11 cellular contexts compared by ENCODE assay signal in the genomic region with DNA sequence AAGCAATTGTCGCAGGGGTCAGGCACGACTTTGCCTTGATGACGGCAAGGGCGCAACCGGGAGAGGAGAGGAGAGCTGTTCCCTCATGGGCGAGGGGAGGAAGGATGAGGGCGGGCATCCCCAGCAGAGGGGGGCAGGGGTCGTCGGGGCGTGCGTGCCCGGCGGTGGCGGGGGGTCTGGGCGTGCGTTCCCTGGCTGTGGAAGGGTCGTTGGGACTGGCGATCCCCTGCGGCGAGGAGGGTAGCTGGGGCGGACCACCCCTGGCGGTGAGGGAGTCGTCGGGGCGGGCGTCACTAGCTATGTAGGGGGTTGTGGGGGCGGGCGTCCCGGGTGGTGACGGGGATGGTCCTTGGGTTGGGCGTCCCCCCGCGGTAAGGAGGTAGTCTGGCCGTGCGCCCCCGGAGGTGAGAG. TPM values are rescaled to one million over a fixed set of nuclear protein-coding genes. Genes with fewer than 3 reads are reported as not detected.
DNase-seq lines count a peak whose midpoint lies in the region; ATAC-seq, FAIRE-seq and TF ChIP-seq lines count a peak whose summit lies in the region.
"Had no signal": no experiment of that assay in that cellular context is flagged by ENCODE, and none has a peak within 500 bp of the region (broad histone marks: within the 10 kb centered on the region; RNA-seq: fewer than 3 reads in every experiment).

No MANE protein-coding gene starts in this region.

- no peak overlapping the region for H3K4me3 ChIP-seq in ovary

- intact Hi-C loops in ovary (cut with DNase I), result no loop called here

- FAIRE-seq in GM12892 (lab: Jason Lieb, UNC), result no peak

- DNase-seq in stimulated activated naive CD8-positive, alpha-beta T cell treated with anti-CD3 and anti-CD28 coated beads, Interleukin-15, Interleukin-2, amounts not matched to agents 100 U/mL and 50 U/mL, for 24 hours, result no peak
- no peak for DNase-seq in activated naive CD8-positive, alpha-beta T cell treated with anti-CD3 and anti-CD28 coated beads for 36 hours
- DNase-seq in mesothelial cell of epicardium (ENCODE audit: low spot score in 2 of 2, unreplicated experiment in 2 of 2), result no peak
- no peak for DNase-seq in GM12892 (ENCODE audit: insufficient read length)
- DNase-seq in ovary, result no peak
- no peak for DNase-seq in NCI-H1930 (lab: John Stamatoyannopoulos, UW)
- DNase-seq: NCI-H526 treated with DMSO at 0.1 percent for 48 hours, T-helper 9 cell had no signal

- H3K4me1 Mint-ChIP-seq in stimulated activated naive CD8-positive, alpha-beta T cell treated with anti-CD3 and anti-CD28 coated beads, Interleukin-15, Interleukin-2, amounts not matched to agents 100 ng/mL and 50 ng/mL, for 24 hours (ENCODE audit: low read depth), result peaks cover 43% of the 10 kb centered on the region
- peaks cover 27% of the 10 kb centered on the region for H3K4me1 Mint-ChIP-seq in activated naive CD8-positive, alpha-beta T cell treated with anti-CD3 and anti-CD28 coated beads for 36 hours
- H3K4me1 Mint-ChIP-seq in mesothelial cell of epicardium, result peaks cover 13% of the 10 kb centered on the region

- H3K27ac ChIP-seq in ovary, result no peak overlapping the region

- H3K9me3 Mint-ChIP-seq in stimulated activated naive CD8-positive, alpha-beta T cell treated with anti-CD3 and anti-CD28 coated beads, Interleukin-15, Interleukin-2, amounts not matched to agents 100 ng/mL and 50 ng/mL, for 24 hours, result no peaks in the 10 kb centered on the region
- no peaks in the 10 kb centered on the region for H3K9me3 Mint-ChIP-seq in activated naive CD8-positive, alpha-beta T cell treated with anti-CD3 and anti-CD28 coated beads for 36 hours
- H3K9me3 Mint-ChIP-seq in mesothelial cell of epicardium, result no peaks in the 10 kb centered on the region

- H3K4me1 ChIP-seq in ovary (ENCODE audit: insufficient read depth), result peaks cover 13% of the 10 kb centered on the region

- peak overlapping the region; percentile 2 for H3K27ac Mint-ChIP-seq in stimulated activated naive CD8-positive, alpha-beta T cell treated with anti-CD3 and anti-CD28 coated beads, Interleukin-15, Interleukin-2, amounts not matched to agents 100 ng/mL and 50 ng/mL, for 24 hours
- no peak overlapping the region for H3K27ac Mint-ChIP-seq in activated naive CD8-positive, alpha-beta T cell treated with anti-CD3 and anti-CD28 coated beads for 36 hours
- H3K27ac Mint-ChIP-seq in mesothelial cell of epicardium, result no peak overlapping the region

- H3K9me3 ChIP-seq in ovary, result no peaks in the 10 kb centered on the region

- peaks cover 13% of the 10 kb centered on the region for H3K27me3 ChIP-seq in ovary

- ATAC-seq in stimulated activated naive CD8-positive, alpha-beta T cell treated with anti-CD3 and anti-CD28 coated beads, Interleukin-15, Interleukin-2, amounts not matched to agents 100 U/mL and 50 U/mL, for 24 hours, result no peak
- ATAC-seq in GM18907 (IDR thresholded peaks at IDR 0.05; ENCODE audit: unreplicated experiment), result no peak

- peak overlapping the region; percentile 46 for H3K4me3 Mint-ChIP-seq in stimulated activated naive CD8-positive, alpha-beta T cell treated with anti-CD3 and anti-CD28 coated beads, Interleukin-15, Interleukin-2, amounts not matched to agents 100 ng/mL and 50 ng/mL, for 24 hours
- H3K4me3 Mint-ChIP-seq in activated naive CD8-positive, alpha-beta T cell treated with anti-CD3 and anti-CD28 coated beads for 36 hours, result peak overlapping the region; percentile 26
- peak overlapping the region; percentile 38 for H3K4me3 Mint-ChIP-seq in mesothelial cell of epicardium

- no peak for TF ChIP-seq CTCF in mesothelial cell of epicardium (IDR thresholded peaks at IDR 0.05; ENCODE audit: unreplicated experiment)
- TF ChIP-seq CTCF in ovary (IDR thresholded peaks at IDR 0.05), result no peak

- no peaks in the 10 kb centered on the region for H3K36me3 ChIP-seq in ovary

- H3K36me3 Mint-ChIP-seq in stimulated activated naive CD8-positive, alpha-beta T cell treated with anti-CD3 and anti-CD28 coated beads, Interleukin-15, Interleukin-2, amounts not matched to agents 100 ng/mL and 50 ng/mL, for 24 hours (ENCODE audit: low read depth), result peaks cover 4% of the 10 kb centered on the region
- no peaks in the 10 kb centered on the region for H3K36me3 Mint-ChIP-seq in activated naive CD8-positive, alpha-beta T cell treated with anti-CD3 and anti-CD28 coated beads for 36 hours
- H3K36me3 Mint-ChIP-seq in mesothelial cell of epicardium, result no peaks in the 10 kb centered on the region

- peaks cover 70% of the 10 kb centered on the region for H3K27me3 Mint-ChIP-seq in stimulated activated naive CD8-positive, alpha-beta T cell treated with anti-CD3 and anti-CD28 coated beads, Interleukin-15, Interleukin-2, amounts not matched to agents 100 ng/mL and 50 ng/mL, for 24 hours
- H3K27me3 Mint-ChIP-seq in activated naive CD8-positive, alpha-beta T cell treated with anti-CD3 and anti-CD28 coated beads for 36 hours, result peaks cover 91% of the 10 kb centered on the region
- H3K27me3 Mint-ChIP-seq in mesothelial cell of epicardium (ENCODE audit: low read depth), result peaks cover 94% of the 10 kb centered on the region

- no peak for TF ChIP-seq EP300 in ovary (IDR thresholded peaks at IDR 0.05)

- no peak for TF ChIP-seq POLR2A in GM12892 (IDR thresholded peaks at IDR 0.05; ENCODE audit: low read depth, low read length)
- no peak for TF ChIP-seq POLR2A in ovary (IDR thresholded peaks at IDR 0.05)

- WGBS in ovary, 3 donors, result 1 to 3% (median 2%) methylated on average over 21 to 36 of the region's 36 CpGs

RNA-seq across cellular contexts. Expression of a gene that starts 1.7 kb away (rescaled TPM):
- not detected for total RNA-seq in activated naive CD8-positive, alpha-beta T cell treated with anti-CD3 and anti-CD28 coated beads for 36 hours
- total RNA-seq in mesothelial cell of epicardium (0.16 to 0.31 TPM (median 0.18 TPM) in 3 replicates), ovary (under 1 TPM in 4 of 7 donors, not detected in 3; 0.17 to 0.92 (median 0.52) TPM)
- polyA plus RNA-seq in GM12892 (2012; ENCODE audit: missing spikeins), result not detected
- under 1 TPM; 0.08 to 0.35 TPM for polyA plus RNA-seq in ovary
- total RNA-seq: epithelial cell of proximal tubule had no signal

RNA-seq across cellular contexts. Expression of a gene that starts 42.3 kb away (rescaled TPM):
- total RNA-seq in activated naive CD8-positive, alpha-beta T cell treated with anti-CD3 and anti-CD28 coated beads for 36 hours, result 10 to 100 TPM; 78.9 to 84.6 TPM
- 72.1 to 73.3 TPM (median 73.0 TPM) in 3 replicates for total RNA-seq in mesothelial cell of epicardium
- 12.8 TPM for polyA plus RNA-seq in GM12892 (2012; ENCODE audit: missing spikeins)
- 10 to 100 TPM; 38.0 to 89.0 (median 62.0) TPM for total RNA-seq in ovary
- 10 to 100 TPM; 35.4 to 37.1 TPM for polyA plus RNA-seq in ovary
